In the genomic region with DNA sequence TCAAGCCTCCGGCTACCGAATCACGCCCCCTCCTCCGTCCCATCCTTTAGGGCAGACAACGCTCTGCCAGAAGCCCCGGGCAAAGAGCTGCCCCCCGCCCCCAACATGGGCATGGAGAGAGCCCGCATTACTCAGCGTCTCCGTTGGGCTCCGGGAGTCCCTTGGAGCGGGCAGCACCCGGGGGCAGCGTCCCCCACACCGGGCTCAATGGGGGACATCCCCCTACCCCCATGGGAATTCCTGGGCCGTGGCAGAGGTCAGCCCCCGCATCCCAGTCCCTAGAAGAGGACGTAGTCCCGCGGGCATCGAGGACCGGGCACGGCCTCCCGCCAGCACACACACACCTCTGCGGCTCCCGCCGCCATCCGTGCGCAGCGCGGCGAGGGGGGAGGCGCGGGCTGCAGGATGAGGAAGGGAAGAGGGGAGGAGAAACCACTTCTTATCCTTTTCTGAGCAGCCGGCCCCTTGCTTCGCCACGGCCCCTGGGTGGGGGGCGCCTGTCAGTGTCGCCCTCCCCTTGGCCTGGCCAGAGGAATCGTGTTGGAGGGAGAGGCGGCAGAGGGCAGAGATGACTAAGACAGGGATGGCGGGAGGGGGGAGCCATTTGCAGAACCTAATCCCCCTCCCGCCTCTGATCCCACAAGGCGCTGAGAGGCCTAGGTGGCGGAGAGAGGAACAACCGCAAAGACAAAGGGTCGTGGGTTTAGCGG, we compare ENCODE assay signal across 8 cellular contexts.
DNase-seq lines count a peak whose midpoint lies in the region; ATAC-seq and TF ChIP-seq lines count a peak whose summit lies in the region.

No MANE protein-coding gene starts in this region.

- peak overlapping the region; percentile 64 for H3K4me3 Mint-ChIP-seq in stimulated activated memory B cell treated with anti-CD40 and anti-IgM and Interleukin-4, amounts not matched to agents 10 μg/mL and 1 μg/mL and 100 μg/mL, for 72 hours

- DNase-seq in AG04449 (ENCODE audit: low read depth, low spot score) (no peak), GM03348 (ENCODE audit: low spot score) (peak; percentile 71), NCI-H524 treated with DMSO at 0.1 percent for 48 hours (lab: John Stamatoyannopoulos, UW) (peak; percentile 54), astrocyte of the spinal cord (ENCODE audit: low read depth, low spot score) (peak; percentile 34), iPS-NIHi11 (ENCODE audit: low spot score) (peak; percentile 80)

- H3K27me3 Mint-ChIP-seq in stimulated activated memory B cell treated with anti-CD40 and anti-IgM and Interleukin-4, amounts not matched to agents 10 μg/mL and 1 μg/mL and 100 μg/mL, for 72 hours: peaks cover 50% of the 10 kb centered on the region

- H3K27ac Mint-ChIP-seq in stimulated activated memory B cell treated with anti-CD40 and anti-IgM and Interleukin-4, amounts not matched to agents 10 μg/mL and 1 μg/mL and 100 μg/mL, for 72 hours: no peak overlapping the region

- H3K9me3 Mint-ChIP-seq in stimulated activated memory B cell treated with anti-CD40 and anti-IgM and Interleukin-4, amounts not matched to agents 10 μg/mL and 1 μg/mL and 100 μg/mL, for 72 hours: no peaks in the 10 kb centered on the region

- in situ Hi-C loops in astrocyte of the spinal cord (cut with HindIII; ENCODE audit: low sequenced_read_pairs): no loop called here

- peaks cover 16% of the 10 kb centered on the region for H3K4me1 Mint-ChIP-seq in stimulated activated memory B cell treated with anti-CD40 and anti-IgM and Interleukin-4, amounts not matched to agents 10 μg/mL and 1 μg/mL and 100 μg/mL, for 72 hours

- H3K4me3 ChIP-seq in AG04449 (ENCODE audit: low read depth, low read length) (peak overlapping the region; percentile 84), astrocyte of the spinal cord (ENCODE audit: low read depth, low read length) (peak overlapping the region; percentile 66)

- peak; percentile 9 for ATAC-seq in stimulated activated memory B cell treated with anti-CD40 and anti-IgM and Interleukin-4, amounts not matched to agents 10 μg/mL and 1 μg/mL and 100 μg/mL, for 72 hours
- ATAC-seq in HG03342 (IDR thresholded peaks at IDR 0.05; ENCODE audit: unreplicated experiment): no peak
- ATAC-seq in HG03025 (IDR thresholded peaks at IDR 0.05; ENCODE audit: low FRiP score, unreplicated experiment): no peak

- TF ChIP-seq CTCF in AG04449 (IDR thresholded peaks at IDR 0.05; ENCODE audit: insufficient read depth, low read length, missing control alignments): no peak
- TF ChIP-seq CTCF in astrocyte of the spinal cord (IDR thresholded peaks at IDR 0.05; ENCODE audit: low read depth, low read length): no peak

- POLR2A ChIA-PET in AG04449 (lab: Yijun Ruan, JAX): no interaction called here

- CTCF ChIA-PET in AG04449 (lab: Yijun Ruan, JAX): interaction anchor here (0.8 to 4.6 kb wide), 10 partner anchors 9 to 83 kb away, joined by 3 to 36 read pairs (median 6); a partner anchor contains a TSS

- no peaks in the 10 kb centered on the region for H3K36me3 Mint-ChIP-seq in stimulated activated memory B cell treated with anti-CD40 and anti-IgM and Interleukin-4, amounts not matched to agents 10 μg/mL and 1 μg/mL and 100 μg/mL, for 72 hours
